ENCODE assay signal across 11 cellular contexts in genomic region chr13:113997845-113998751, GRCh38. TPM values are rescaled to one million over a fixed set of nuclear protein-coding genes. Genes with fewer than 3 reads are reported as not detected.
DNase-seq lines count a peak whose midpoint lies in the region; ATAC-seq, FAIRE-seq and TF ChIP-seq lines count a peak whose summit lies in the region.
"Had no signal": no experiment of that assay in that cellular context is flagged by ENCODE, and none has a peak within 500 bp of the region (broad histone marks: within the 10 kb centered on the region; RNA-seq: fewer than 3 reads in every experiment).

No MANE protein-coding gene starts in this region.

- H3K27ac Mint-ChIP-seq in CD4-positive, alpha-beta T cell, result peak overlapping the region; percentile 55
- no peak overlapping the region for H3K27ac Mint-ChIP-seq in osteocyte (ENCODE audit: unreplicated experiment)

- POLR2A ChIA-PET in CD4-positive, alpha-beta T cell (lab: Charles Lee), result no interaction called here

- H3K4me1 ChIP-seq in SJCRH30 (peaks cover 5% of the 10 kb centered on the region; the same call in 1 of the 2 replicates), pancreas (no peaks in the 10 kb centered on the region)

- no peak for TF ChIP-seq CTCF in CD4-positive, alpha-beta T cell (IDR thresholded peaks at IDR 0.05)
- TF ChIP-seq CTCF in fibroblast of the aortic adventitia (IDR thresholded peaks at IDR 0.05; ENCODE audit: insufficient read depth, low read length) (no peak), pancreas (IDR thresholded peaks at IDR 0.05) (no peak), GM20000 (IDR thresholded peaks at IDR 0.05; ENCODE audit: extremely low read depth, missing control alignments) (no peak), osteocyte (IDR thresholded peaks at IDR 0.05) (no peak)

- peaks cover 66% of the 10 kb centered on the region for H3K36me3 Mint-ChIP-seq in CD4-positive, alpha-beta T cell (ENCODE audit: low read depth)
- peaks cover 26% of the 10 kb centered on the region for H3K36me3 Mint-ChIP-seq in osteocyte (ENCODE audit: unreplicated experiment)

- no peak overlapping the region for H3K27ac ChIP-seq in CD4-positive, alpha-beta T cell (ENCODE audit: low read depth, low read length)
- H3K27ac ChIP-seq in SJCRH30 (no peak overlapping the region), pancreas (no peak overlapping the region)

- no peak for FAIRE-seq in pancreas (lab: Jason Lieb, UNC)

- WGBS in pancreas, 2 donors, result 80 to 82% methylated on average over 26 to 29 of the region's 29 CpGs

- H3K4me3 Mint-ChIP-seq in CD4-positive, alpha-beta T cell, result no peak overlapping the region
- H3K4me3 Mint-ChIP-seq in osteocyte (ENCODE audit: unreplicated experiment), result no peak overlapping the region

- H3K27me3 ChIP-seq in CD4-positive, alpha-beta T cell (ENCODE audit: control insufficient read depth, insufficient read depth, low read length), result no peaks in the 10 kb centered on the region
- H3K27me3 ChIP-seq in SJCRH30, result no peaks in the 10 kb centered on the region
- no peaks in the 10 kb centered on the region for H3K27me3 ChIP-seq in pancreas

- no peaks in the 10 kb centered on the region for H3K4me1 Mint-ChIP-seq in CD4-positive, alpha-beta T cell (ENCODE audit: low read depth)
- no peaks in the 10 kb centered on the region for H3K4me1 Mint-ChIP-seq in osteocyte (ENCODE audit: unreplicated experiment)

- H3K9me3 ChIP-seq in CD4-positive, alpha-beta T cell (ENCODE audit: control insufficient read depth, low read length), result no peaks in the 10 kb centered on the region
- no peaks in the 10 kb centered on the region for H3K9me3 ChIP-seq in SJCRH30 (replicated peaks)
- no peaks in the 10 kb centered on the region for H3K9me3 ChIP-seq in pancreas

- no peaks in the 10 kb centered on the region for H3K9me3 Mint-ChIP-seq in CD4-positive, alpha-beta T cell
- H3K9me3 Mint-ChIP-seq in osteocyte (ENCODE audit: unreplicated experiment), result no peaks in the 10 kb centered on the region

- ATAC-seq in CD4-positive, alpha-beta T cell (ENCODE audit: poor library complexity), result no peak
- peak; percentile 21 to 32 (median 27) for ATAC-seq in pancreas
- no peak for ATAC-seq in HG03457 (IDR thresholded peaks at IDR 0.05; ENCODE audit: unreplicated experiment)
- ATAC-seq: activated CD4-positive, CD25-positive, alpha-beta regulatory T cell treated with anti-CD3 and anti-CD28 coated beads, Interleukin-2, amount 50 U/mL, for 24 hours had no signal

- CTCF ChIA-PET in CD4-positive, alpha-beta T cell (lab: Charles Lee), result no interaction called here

- H3K4me3 ChIP-seq in SJCRH30 (no peak overlapping the region), fibroblast of the aortic adventitia (ENCODE audit: low read depth, low read length) (no peak overlapping the region), pancreas (no peak overlapping the region)

- H3K36me3 ChIP-seq in SJCRH30 (no peaks in the 10 kb centered on the region; the same call in 1 of the 2 replicates), pancreas (no peaks in the 10 kb centered on the region)

- intact Hi-C loops in CD4-positive, alpha-beta T cell (cut with DNase I, micrococcal nuclease), result no loop called here
- intact Hi-C loops in pancreas (cut with DNase I), result no loop called here

- DNase-seq in CD4-positive, alpha-beta T cell, result no peak
- peak; percentile 64 to 68 for DNase-seq in SJCRH30
- peak; percentile 85 for DNase-seq in fibroblast of the aortic adventitia (ENCODE audit: low read depth)
- peak in 2 of 6 donors; percentile 54 to 60 for DNase-seq in pancreas
- no peak for DNase-seq in GM20000 (ENCODE audit: low spot score)
- DNase-seq in H4 (ENCODE audit: low spot score), result no peak
- no peak for DNase-seq in osteocyte (ENCODE audit: extremely low spot score, unreplicated experiment)
- DNase-seq: cortex of kidney, NCI-H510A had no signal

- no peaks in the 10 kb centered on the region for H3K27me3 Mint-ChIP-seq in CD4-positive, alpha-beta T cell
- H3K27me3 Mint-ChIP-seq in osteocyte (ENCODE audit: unreplicated experiment), result no peaks in the 10 kb centered on the region

RNA-seq across cellular contexts. Expression of gene C13orf46, which starts 24.2 kb away (rescaled TPM):
- 10 to 100 TPM; 19.3 to 19.7 TPM for total RNA-seq in CD4-positive, alpha-beta T cell
- total RNA-seq in SJCRH30 (2014; rRNA removed; shearing (Covaris generic)), result 0.04 TPM in 1 of 2 replicates, not detected in the other
- 0.16 and 0.27 TPM in 2 replicates for total RNA-seq in fibroblast of the aortic adventitia (ENCODE audit: low replicate concordance)
- total RNA-seq in pancreas, result 10 to 100 TPM in 4 of 6 donors, 1 to 10 TPM in 2; 5.2 to 23.1 (median 10.6) TPM
- polyA plus RNA-seq in pancreas, result 10 to 100 TPM in 1 of 2 donors, 1 to 10 TPM in 1; 2.9 to 12.0 TPM
- not detected in 2 replicates for total RNA-seq in H4 (2014; rRNA removed; shearing (Covaris generic))
- total RNA-seq in osteocyte, result 2.4 and 2.9 TPM in 2 replicates

Comparison
In these comparisons a context has a peak if more than half of its experiments do, and no peak if none do; other contexts are left out.
1. ATAC-seq: peak in pancreas (4 of 4); none in CD4-positive, alpha-beta T cell (single experiment) and HG03457 (single experiment).
2. DNase-seq: peak in SJCRH30 (2 of 2) and fibroblast of the aortic adventitia (single experiment); none in CD4-positive, alpha-beta T cell (0 of 10), GM20000 (single experiment), H4 (single experiment) and osteocyte (single experiment).